In the genomic region with DNA sequence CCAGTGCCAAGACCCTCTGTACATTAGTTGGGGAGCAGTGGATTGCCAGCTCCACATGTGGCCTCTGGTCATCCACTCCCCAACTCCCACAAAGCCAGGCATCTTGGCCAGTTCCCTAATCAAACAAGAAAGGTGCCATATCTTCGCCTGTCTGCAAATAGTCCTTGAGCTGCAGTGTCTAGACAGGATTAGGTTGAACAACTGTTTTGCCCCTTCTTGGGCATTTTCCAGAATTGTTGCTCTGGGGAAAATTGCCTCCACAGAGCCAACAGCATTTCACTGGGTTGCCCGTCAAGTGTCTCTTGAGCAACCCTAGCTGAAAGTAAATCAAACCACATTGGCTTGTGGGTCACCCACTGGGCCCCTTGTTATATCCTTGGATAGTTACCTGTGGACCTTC, we compare ENCODE assay signal across 22 cellular contexts.
DNase-seq lines count a peak whose midpoint lies in the region; ATAC-seq and TF ChIP-seq lines count a peak whose summit lies in the region.
"Had no signal": no experiment of that assay in that cellular context is flagged by ENCODE, and none has a peak within 500 bp of the region (broad histone marks: within the 10 kb centered on the region; RNA-seq: fewer than 3 reads in every experiment).

No MANE protein-coding gene starts in this region.

- H2BK120ac ChIP-seq in mesenchymal stem cell (ENCODE audit: low read depth, low read length): peak overlapping the region; percentile 64

- no peaks in the 10 kb centered on the region for H3K79me1 ChIP-seq in mesenchymal stem cell (replicated peaks; ENCODE audit: low read length, poor library complexity, severe bottlenecking)

- POLR2A ChIA-PET in AG04450 (lab: Yijun Ruan, JAX): no interaction called here

- H3K36me3 ChIP-seq in mesenchymal stem cell (ENCODE audit: control insufficient read depth in 1 of 2, insufficient read depth in 2 of 2, low read depth in 1 of 2, low read length in 2 of 2) (no peaks in the 10 kb centered on the region), skeletal muscle tissue (ENCODE audit: control insufficient read depth in 3 of 3, insufficient read depth in 3 of 3, low read length in 3 of 3) (no peaks in the 10 kb centered on the region)

- H3K27me3 ChIP-seq in AG04450 (ENCODE audit: control insufficient read depth, insufficient read depth, low read length) (no peaks in the 10 kb centered on the region), mesenchymal stem cell (ENCODE audit: control insufficient read depth in 1 of 2, insufficient read depth in 1 of 2, low read length in 2 of 2) (no peaks in the 10 kb centered on the region), skeletal muscle tissue (ENCODE audit: control insufficient read depth in 3 of 3, insufficient read depth in 3 of 3, low read length in 3 of 3) (no peaks in the 10 kb centered on the region)

- H3K9me3 ChIP-seq in AG04450 (ENCODE audit: control insufficient read depth, insufficient read depth, low read length) (peaks cover 4% of the 10 kb centered on the region; the same call in 1 of the 2 replicates), mesenchymal stem cell (ENCODE audit: control insufficient read depth, low read length) (no peaks in the 10 kb centered on the region), skeletal muscle tissue (ENCODE audit: control insufficient read depth in 3 of 3, low read length in 3 of 3) (no peaks in the 10 kb centered on the region)
- H3K9me3 ChIP-seq: Caco-2 had no signal

- H2BK5ac ChIP-seq in mesenchymal stem cell (ENCODE audit: low read depth, low read length, poor library complexity, severe bottlenecking): no peak overlapping the region

- no peak overlapping the region for H3K14ac ChIP-seq in mesenchymal stem cell (ENCODE audit: low read length in 2 of 2)

- H3K4ac ChIP-seq in mesenchymal stem cell (ENCODE audit: low read depth in 1 of 2, low read length in 2 of 2): peak overlapping the region; percentile 7 to 82

- no peak for DNase-seq in AG04450 (ENCODE audit: low read depth, low spot score)
- peak; percentile 18 for DNase-seq in NCI-H2029 treated with DMSO at 0.1 percent for 48 hours (lab: John Stamatoyannopoulos, UW)
- no peak for DNase-seq in mesenchymal stem cell
- no peak for DNase-seq in activated naive CD4-positive, alpha-beta T cell treated with Interleukin-2 at 50 U/mL for 16 hours
- no peak for DNase-seq in middle frontal gyrus (ENCODE audit: extremely low spot score, low spot score)
- DNase-seq: C1 segment of cervical spinal cord; Caco-2; CD4-positive, alpha-beta memory T cell; DMS79 treated with DMSO at 0.1 percent for 48 hours; Kasumi-1; NCI-H1092 treated with DMSO at 0.1 percent for 48 hours; NCI-H1436; NCI-H187; NCI-H2107; NCI-H526; SHP77 had no signal

- H2BK12ac ChIP-seq in mesenchymal stem cell (ENCODE audit: low read length in 2 of 2): peak overlapping the region; percentile 32 to 98

- no peak overlapping the region for H2AK5ac ChIP-seq in mesenchymal stem cell (ENCODE audit: low read length, severe bottlenecking)

- H3K27ac ChIP-seq in AG04450 (ENCODE audit: low read depth, low read length): peak overlapping the region; percentile 99
- no peak overlapping the region for H3K27ac ChIP-seq in mesenchymal stem cell (ENCODE audit: low read length, poor library complexity, severe bottlenecking)
- peak overlapping the region; percentile 88 for H3K27ac ChIP-seq in skeletal muscle tissue (ENCODE audit: low read depth, low read length)
- H3K27ac ChIP-seq: RWPE1 had no signal

- no peak overlapping the region for H3K4me2 ChIP-seq in mesenchymal stem cell (ENCODE audit: low read length, poor library complexity, severe bottlenecking)

- H3K4me1 ChIP-seq in mesenchymal stem cell (ENCODE audit: control insufficient read depth, insufficient read depth, low read depth, low read length) (peaks cover 13% of the 10 kb centered on the region), skeletal muscle tissue (ENCODE audit: control insufficient read depth in 3 of 3, insufficient read depth in 3 of 3, low read length in 3 of 3) (peaks cover 26 to 44% (median 28%) of the 10 kb centered on the region in 3 donors)
- H3K4me1 ChIP-seq: Caco-2 had no signal

- H3K23ac ChIP-seq in mesenchymal stem cell (ENCODE audit: low read length in 2 of 2): no peak overlapping the region

- H2AFZ ChIP-seq in mesenchymal stem cell (ENCODE audit: low read depth, low read length): no peak overlapping the region

- peak overlapping the region; percentile 0 to 29 for H3K18ac ChIP-seq in mesenchymal stem cell (ENCODE audit: low read depth in 1 of 2, low read length in 2 of 2)

- TF ChIP-seq CTCF in AG04450 (IDR thresholded peaks at IDR 0.05; ENCODE audit: low read depth, low read length): no peak

- H4K91ac ChIP-seq in mesenchymal stem cell (ENCODE audit: low read length): no peak overlapping the region

- H3K4me3 ChIP-seq in AG04450 (ENCODE audit: low read depth, low read length) (no peak overlapping the region), mesenchymal stem cell (ENCODE audit: insufficient read depth in 1 of 2, low read depth in 1 of 2, low read length in 2 of 2) (no peak overlapping the region), skeletal muscle tissue (ENCODE audit: low read length in 3 of 3) (peak overlapping the region; percentile 5 to 66 (median 51))
- H3K4me3 ChIP-seq: K562 had no signal

- no peak overlapping the region for H2BK15ac ChIP-seq in mesenchymal stem cell (ENCODE audit: low read depth, poor library complexity, severe bottlenecking)

- CTCF ChIA-PET in AG04450 (lab: Charles Lee): interaction anchor here (1.1 kb wide), 1 partner anchor 285 kb away, joined by 4 read pairs; no protein-coding TSS in a partner anchor

- WGBS in mesenchymal stem cell: 93% methylated on average over 2 of the region's 2 CpGs

- H3K9ac ChIP-seq in mesenchymal stem cell (ENCODE audit: low read length) (no peak overlapping the region), skeletal muscle tissue (ENCODE audit: low read depth in 1 of 3, low read length in 3 of 3) (no peak overlapping the region)

- H4K8ac ChIP-seq in mesenchymal stem cell (ENCODE audit: low read length): no peak overlapping the region

- ATAC-seq in GM18907 (IDR thresholded peaks at IDR 0.05; ENCODE audit: unreplicated experiment): no peak
- ATAC-seq: HepG2, K562, Panc1 had no signal

Comparison
In these comparisons a context has a peak if more than half of its experiments do, and no peak if none do; other contexts are left out.
1. H3K4me3 ChIP-seq: peak in skeletal muscle tissue (3 of 3); none in AG04450 (single experiment) and mesenchymal stem cell (0 of 2).